1 cellular context compared by ENCODE assay signal in genomic region chr1:111513410-111514020, GRCh38.
TF ChIP-seq lines count a peak whose summit lies in the region.

No MANE protein-coding gene starts in this region.

TF ChIP-seq in SK-N-SH treated with all-trans-retinoic acid at 6 μM for 48 hours, 23 proteins besides CTCF, POLR2A, EP300 and RAD21 (continued from another document):
- TF ChIP-seq CSRNP3 (CRISPR knock-in tag; IDR thresholded peaks at IDR 0.05) (no peak), ZNF70 (CRISPR knock-in tag; IDR thresholded peaks at IDR 0.05) (no peak), TOX (CRISPR knock-in tag; IDR thresholded peaks at IDR 0.05; ENCODE audit: borderline replicate concordance) (no peak), TCF4 (CRISPR knock-in tag; IDR thresholded peaks at IDR 0.05; ENCODE audit: borderline replicate concordance) (no peak), PPARA (CRISPR knock-in tag; IDR thresholded peaks at IDR 0.05; ENCODE audit: borderline replicate concordance) (no peak), ZFP30 (CRISPR knock-in tag; IDR thresholded peaks at IDR 0.05) (no peak), TSHZ2 (CRISPR knock-in tag; IDR thresholded peaks at IDR 0.05) (no peak)
